In genomic region chr3:47892284-47892683, GRCh38 we compare ENCODE assay signal across 15 cellular contexts.
DNase-seq lines count a peak whose midpoint lies in the region; ATAC-seq, FAIRE-seq and TF ChIP-seq lines count a peak whose summit lies in the region.
"Had no signal": no experiment of that assay in that cellular context is flagged by ENCODE, and none has a peak within 500 bp of the region (broad histone marks: within the 10 kb centered on the region; RNA-seq: fewer than 3 reads in every experiment).

No MANE protein-coding gene starts in this region.

- H3K36me3 ChIP-seq in endodermal cell (ENCODE audit: control insufficient read depth, insufficient read depth, low read length): peaks cover 75% of the 10 kb centered on the region

- peaks cover 12% of the 10 kb centered on the region for H3K9me3 ChIP-seq in endodermal cell (ENCODE audit: control insufficient read depth, low read length)

- H3K27ac Mint-ChIP-seq in endodermal cell (no peak overlapping the region), nephron (peak overlapping the region; percentile 93 to 97 (median 94)), type B pancreatic cell (peak overlapping the region; percentile 14)

- TF ChIP-seq CTCF in endodermal cell (conservative IDR thresholded peaks at IDR 0.05) (no peak), nephron (IDR thresholded peaks at IDR 0.05; ENCODE audit: unreplicated experiment in 3 of 3) (no peak), type B pancreatic cell (conservative IDR thresholded peaks at IDR 0.05) (no peak), GM10248 (IDR thresholded peaks at IDR 0.05; ENCODE audit: control extremely low read depth, extremely low read depth, low read depth, missing control alignments) (no peak)

- H3K4me1 ChIP-seq in endodermal cell (ENCODE audit: control insufficient read depth, insufficient read depth, low read length): peaks cover 16% of the 10 kb centered on the region

- H3K9me3 Mint-ChIP-seq in endodermal cell (peaks cover 2% of the 10 kb centered on the region), nephron (no peaks in the 10 kb centered on the region), type B pancreatic cell (no peaks in the 10 kb centered on the region)

- 87 to 88% methylated on average over 10 to 11 of the region's 11 CpGs for WGBS in endodermal cell (ENCODE audit: insufficient coverage in 1 of 2, insufficient read length in 1 of 2), 2 experiments

- H3K27me3 Mint-ChIP-seq in endodermal cell (ENCODE audit: insufficient read depth) (no peaks in the 10 kb centered on the region), nephron (ENCODE audit: low read depth) (no peaks in the 10 kb centered on the region), type B pancreatic cell (no peaks in the 10 kb centered on the region)

- H3K27ac ChIP-seq in endodermal cell (ENCODE audit: low read depth, low read length): peak overlapping the region; percentile 99
- H3K27ac ChIP-seq: VCaP had no signal

- POLR2A ChIA-PET in GM10248 (lab: Yijun Ruan, JAX): interaction anchor here (0.6 kb wide), 1 partner anchor 133 kb away, joined by 10 read pairs; no protein-coding TSS in a partner anchor

- DNase-seq in Right ventricle myocardium superior (no peak), cardiac septum (ENCODE audit: low spot score) (no peak), endodermal cell (no peak), type B pancreatic cell (ENCODE audit: extremely low spot score, unreplicated experiment) (no peak), GM10248 (ENCODE audit: extremely low spot score) (no peak), GM19239 (ENCODE audit: insufficient read length, low spot score) (no peak)
- DNase-seq in activated CD4-positive, alpha-beta T cell treated with anti-CD3 and anti-CD28 coated beads for 48 hours: no peak
- DNase-seq: activated CD8-positive, alpha-beta memory T cell treated with anti-CD3 and anti-CD28 coated beads for 24 hours; dermis blood vessel endothelial cell; left colon; NCI-H2107; NCI-H774; stimulated activated naive CD8-positive, alpha-beta T cell treated with anti-CD3 and anti-CD28 coated beads, Interleukin-15, Interleukin-2, amounts not matched to agents 100 U/mL and 50 U/mL, for 24 hours had no signal

- H3K36me3 Mint-ChIP-seq in endodermal cell (ENCODE audit: low read depth) (peaks cover 48% of the 10 kb centered on the region), nephron (ENCODE audit: low read depth) (peaks cover 53% of the 10 kb centered on the region), type B pancreatic cell (peaks cover 32% of the 10 kb centered on the region)

- CTCF ChIA-PET in GM10248 (lab: Yijun Ruan, JAX): interaction anchor here (1.7 to 3.1 kb wide), 4 partner anchors 8 to 97 kb away, joined by 6 to 10 read pairs (median 7); no protein-coding TSS in a partner anchor

- peaks cover 40% of the 10 kb centered on the region for H3K4me1 Mint-ChIP-seq in endodermal cell
- H3K4me1 Mint-ChIP-seq in nephron: peaks cover 51% of the 10 kb centered on the region
- peaks cover 41% of the 10 kb centered on the region for H3K4me1 Mint-ChIP-seq in type B pancreatic cell (ENCODE audit: unreplicated experiment)

- ATAC-seq in Right ventricle myocardium superior (ENCODE audit: poor library complexity): peak; percentile 32
- ATAC-seq: left colon; stimulated activated naive CD8-positive, alpha-beta T cell treated with anti-CD3 and anti-CD28 coated beads, Interleukin-15, Interleukin-2, amounts not matched to agents 100 U/mL and 50 U/mL, for 24 hours had no signal

- no peak for FAIRE-seq in GM19239 (lab: Jason Lieb, UNC)

- intact Hi-C loops in Right ventricle myocardium superior (cut with DNase I) (no loop called here), cardiac septum (cut with DNase I) (loop anchor here (5.0 kb wide), 1 partner anchor 260 kb away; no protein-coding TSS in a partner anchor)

- H3K4me3 Mint-ChIP-seq in endodermal cell: no peak overlapping the region
- H3K4me3 Mint-ChIP-seq in nephron: peak overlapping the region in 2 of 3 experiments; percentile 22 to 80
- H3K4me3 Mint-ChIP-seq in type B pancreatic cell: peak overlapping the region; percentile 53

- H3K4me3 ChIP-seq in endodermal cell (ENCODE audit: low read length): no peak overlapping the region

- no peaks in the 10 kb centered on the region for H3K27me3 ChIP-seq in endodermal cell (ENCODE audit: control insufficient read depth, insufficient read depth, low read length, poor library complexity, severe bottlenecking)

- H3K9ac ChIP-seq in endodermal cell (ENCODE audit: extremely low read depth, low read length, poor library complexity, severe bottlenecking): no peak overlapping the region
